In the genomic region with DNA sequence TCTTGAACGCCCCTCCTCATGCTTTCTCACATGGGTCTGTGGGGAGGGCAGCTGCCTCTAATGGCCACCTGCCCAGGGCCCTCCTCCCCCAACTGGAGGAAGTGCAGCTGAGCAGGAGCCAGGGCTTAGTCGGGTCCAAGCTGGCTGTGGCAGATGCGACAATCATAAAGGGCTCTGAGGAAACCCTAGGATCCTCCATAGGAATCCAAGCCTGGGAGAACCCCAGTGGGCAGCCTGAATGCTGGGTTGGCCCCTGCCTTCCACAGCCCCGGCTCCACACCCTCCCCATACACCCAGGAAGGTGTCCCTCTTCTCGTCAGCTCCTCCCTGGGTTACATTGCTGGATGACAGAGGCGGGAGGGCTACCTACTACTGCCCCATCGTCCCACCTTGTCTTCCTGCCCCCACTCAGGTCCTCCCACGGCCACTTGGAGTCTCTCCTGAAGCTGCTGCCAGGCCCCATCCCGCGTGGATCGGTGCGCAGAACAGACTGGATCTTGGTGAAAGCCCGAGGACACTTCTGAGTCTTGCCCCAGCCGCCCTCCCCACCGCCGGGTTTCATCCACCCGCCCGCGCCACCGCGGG, we compare ENCODE assay signal across 8 cellular contexts. TPM values are rescaled to one million over a fixed set of nuclear protein-coding genes. Genes with fewer than 3 reads are reported as not detected.
DNase-seq lines count a peak whose midpoint lies in the region; ATAC-seq, FAIRE-seq and TF ChIP-seq lines count a peak whose summit lies in the region.

No MANE protein-coding gene starts in this region.

- peaks cover 2% of the 10 kb centered on the region for H3K27me3 Mint-ChIP-seq in activated CD4-positive, alpha-beta T cell treated with anti-CD3 and anti-CD28 coated beads for 36 hours
- H3K27me3 Mint-ChIP-seq in activated T-helper 1 cell treated with anti-CD3 and anti-CD28 coated beads, Interleukin-12 subunit alpha, Interleukin-12 subunit beta, Interleukin-2, Interleukin-4 antibody, amounts not matched to agents 30 ng/mL and 10 ng/mL and 1 ng/mL, durations not matched to agents 14 hours and 24 hours and 36 hours (ENCODE audit: insufficient read depth), result peaks cover 1% of the 10 kb centered on the region

- peak overlapping the region; percentile 9 for H3K9ac ChIP-seq in keratinocyte (ENCODE audit: control insufficient read depth, extremely low read depth, insufficient read depth, low read length)

- H3K27me3 ChIP-seq in keratinocyte (ENCODE audit: control insufficient read depth, extremely low read depth, insufficient read depth, low read length) (peaks cover 10% of the 10 kb centered on the region), suprapubic skin (no peaks in the 10 kb centered on the region)

- no peak for TF ChIP-seq EP300 in suprapubic skin (IDR thresholded peaks at IDR 0.05)

- H3K9me3 Mint-ChIP-seq in activated CD4-positive, alpha-beta T cell treated with anti-CD3 and anti-CD28 coated beads for 36 hours (ENCODE audit: low read depth), result no peaks in the 10 kb centered on the region
- H3K9me3 Mint-ChIP-seq in activated T-helper 1 cell treated with anti-CD3 and anti-CD28 coated beads, Interleukin-12 subunit alpha, Interleukin-12 subunit beta, Interleukin-2, Interleukin-4 antibody, amounts not matched to agents 30 ng/mL and 10 ng/mL and 1 ng/mL, durations not matched to agents 14 hours and 24 hours and 36 hours, result no peaks in the 10 kb centered on the region

- H4K20me1 ChIP-seq in keratinocyte (ENCODE audit: control insufficient read depth, extremely low read depth, insufficient read depth, low read length), result no peaks in the 10 kb centered on the region

- intact Hi-C loops in activated CD4-positive, alpha-beta T cell treated with anti-CD3 and anti-CD28 coated beads for 36 hours (cut with DNase I, micrococcal nuclease), result loop anchor here (1.0 kb wide), 2 partner anchors 12 to 36 kb away; no protein-coding TSS in a partner anchor
- intact Hi-C loops in activated T-helper 1 cell treated with anti-CD3 and anti-CD28 coated beads, Interleukin-12 subunit alpha, Interleukin-12 subunit beta, Interleukin-2, Interleukin-4 antibody, amounts not matched to agents 30 ng/mL and 10 ng/mL and 1 ng/mL, durations not matched to agents 14 hours and 24 hours and 36 hours (cut with micrococcal nuclease), result loop anchor here (1.0 kb wide), 3 partner anchors 12 to 59 kb away; no protein-coding TSS in a partner anchor

- TF ChIP-seq POLR2A in suprapubic skin (IDR thresholded peaks at IDR 0.05), result no peak

- peak overlapping the region; percentile 73 for H3K4me3 Mint-ChIP-seq in activated CD4-positive, alpha-beta T cell treated with anti-CD3 and anti-CD28 coated beads for 36 hours
- peak overlapping the region; percentile 84 for H3K4me3 Mint-ChIP-seq in activated T-helper 1 cell treated with anti-CD3 and anti-CD28 coated beads, Interleukin-12 subunit alpha, Interleukin-12 subunit beta, Interleukin-2, Interleukin-4 antibody, amounts not matched to agents 30 ng/mL and 10 ng/mL and 1 ng/mL, durations not matched to agents 14 hours and 24 hours and 36 hours

- CTCF ChIA-PET in activated CD4-positive, alpha-beta T cell treated with anti-CD3 and anti-CD28 coated beads for 36 hours (lab: Charles Lee), result interaction anchor here (0.5 to 2.9 kb wide), 19 partner anchors 9 to 172 kb away, joined by 3 to 21 read pairs (median 5); a partner anchor contains a TSS

- TF ChIP-seq CTCF in keratinocyte (optimal IDR thresholded peaks at IDR 0.05 in 1 of 3, IDR thresholded peaks at IDR 0.05 in 1 of 3, conservative IDR thresholded peaks at IDR 0.05 in 1 of 3; ENCODE audit: extremely low read depth in 1 of 3, insufficient read depth in 2 of 3, low read length in 3 of 3) (no peak), suprapubic skin (IDR thresholded peaks at IDR 0.05) (no peak)

- no peak for FAIRE-seq in keratinocyte (lab: Jason Lieb, UNC)

- peak overlapping the region; percentile 40 for H2AFZ ChIP-seq in keratinocyte (ENCODE audit: control insufficient read depth, low read length)

- H3K27ac ChIP-seq in keratinocyte (ENCODE audit: control insufficient read depth, insufficient read depth, low read length), result no peak overlapping the region
- no peak overlapping the region for H3K27ac ChIP-seq in suprapubic skin

- dilution Hi-C loops in keratinocyte (cut with MboI; ENCODE audit: extremely low pct_ligation_motif_present, low sequenced_read_pairs), result no loop called here

- H3K4me3 ChIP-seq in keratinocyte (ENCODE audit: control insufficient read depth in 2 of 3, extremely low read depth in 1 of 3, insufficient read depth in 2 of 3, low read depth in 1 of 3, low read length in 3 of 3), result peak overlapping the region; percentile 20 to 54 (median 49)
- H3K4me3 ChIP-seq in suprapubic skin, result peak overlapping the region; percentile 62

- peak overlapping the region; percentile 62 for H3K4me2 ChIP-seq in keratinocyte (ENCODE audit: control insufficient read depth, extremely low read depth, insufficient read depth, low read depth, low read length)

- H3K9me3 ChIP-seq in keratinocyte (ENCODE audit: control insufficient read depth, low read depth, low read length), result no peaks in the 10 kb centered on the region
- no peaks in the 10 kb centered on the region for H3K9me3 ChIP-seq in suprapubic skin

- DNase-seq in activated CD4-positive, alpha-beta T cell treated with anti-CD3 and anti-CD28 coated beads for 36 hours, result no peak
- DNase-seq in activated CD4-positive, alpha-beta T cell treated with anti-CD3 and anti-CD28 coated beads, Interleukin-2, amount 50 U/mL, for 1 hour, result no peak
- DNase-seq in activated T-helper 1 cell treated with anti-CD3 and anti-CD28 coated beads, Interleukin-12 subunit alpha, Interleukin-12 subunit beta, Interleukin-2, Interleukin-4 antibody, amounts not matched to agents 30 ng/mL and 10 ng/mL and 1 ng/mL, durations not matched to agents 14 hours and 24 hours and 36 hours (ENCODE audit: low spot score), result no peak
- DNase-seq in keratinocyte (ENCODE audit: low read depth, low spot score) (no peak), suprapubic skin (ENCODE audit: low spot score in 2 of 2) (no peak), ACHN (no peak), MV-4-11 (lab: John Stamatoyannopoulos, UW) (no peak)
- no peak for DNase-seq in stimulated activated CD4-positive, alpha-beta T cell treated with anti-CD3 and anti-CD28 coated beads, Interleukin-4, amount 100 ng/mL, for 1 hour

- ATAC-seq in activated CD4-positive, alpha-beta T cell treated with anti-CD3 and anti-CD28 coated beads for 36 hours, result no peak

- H3K4me1 ChIP-seq in keratinocyte (ENCODE audit: control insufficient read depth, extremely low read depth, insufficient read depth, low read length) (peaks cover 13% of the 10 kb centered on the region), suprapubic skin (peaks cover 19% of the 10 kb centered on the region)

- POLR2A ChIA-PET in activated CD4-positive, alpha-beta T cell treated with anti-CD3 and anti-CD28 coated beads for 36 hours (lab: Charles Lee), result interaction anchor here (1.1 to 1.5 kb wide), 2 partner anchors 9 to 28 kb away, joined by 3 to 20 read pairs; no protein-coding TSS in a partner anchor

- in situ Hi-C loops in ACHN (cut with HindIII; ENCODE audit: low pct_ligation_motif_present, low pct_unique_long_range_greater_than_20kb, low sequenced_read_pairs), result no loop called here

- H3K36me3 ChIP-seq in keratinocyte (ENCODE audit: control insufficient read depth in 2 of 2, extremely low read depth in 1 of 2, insufficient read depth in 2 of 2, low read length in 2 of 2) (no peaks in the 10 kb centered on the region), suprapubic skin (no peaks in the 10 kb centered on the region)

- H3K27ac Mint-ChIP-seq in activated CD4-positive, alpha-beta T cell treated with anti-CD3 and anti-CD28 coated beads for 36 hours, result peak overlapping the region; percentile 60
- H3K27ac Mint-ChIP-seq in activated T-helper 1 cell treated with anti-CD3 and anti-CD28 coated beads, Interleukin-12 subunit alpha, Interleukin-12 subunit beta, Interleukin-2, Interleukin-4 antibody, amounts not matched to agents 30 ng/mL and 10 ng/mL and 1 ng/mL, durations not matched to agents 14 hours and 24 hours and 36 hours, result peak overlapping the region; percentile 83

- no peaks in the 10 kb centered on the region for H3K36me3 Mint-ChIP-seq in activated CD4-positive, alpha-beta T cell treated with anti-CD3 and anti-CD28 coated beads for 36 hours (ENCODE audit: low read depth)
- H3K36me3 Mint-ChIP-seq in activated T-helper 1 cell treated with anti-CD3 and anti-CD28 coated beads, Interleukin-12 subunit alpha, Interleukin-12 subunit beta, Interleukin-2, Interleukin-4 antibody, amounts not matched to agents 30 ng/mL and 10 ng/mL and 1 ng/mL, durations not matched to agents 14 hours and 24 hours and 36 hours (ENCODE audit: low read depth), result peaks cover 9% of the 10 kb centered on the region

- no peaks in the 10 kb centered on the region for H3K9me1 ChIP-seq in keratinocyte (ENCODE audit: control insufficient read depth, extremely low read depth, insufficient read depth, low read length)

- no peaks in the 10 kb centered on the region for H3K79me2 ChIP-seq in keratinocyte (ENCODE audit: control insufficient read depth, insufficient read depth, low read length)

- peaks cover 17% of the 10 kb centered on the region for H3K4me1 Mint-ChIP-seq in activated CD4-positive, alpha-beta T cell treated with anti-CD3 and anti-CD28 coated beads for 36 hours
- H3K4me1 Mint-ChIP-seq in activated T-helper 1 cell treated with anti-CD3 and anti-CD28 coated beads, Interleukin-12 subunit alpha, Interleukin-12 subunit beta, Interleukin-2, Interleukin-4 antibody, amounts not matched to agents 30 ng/mL and 10 ng/mL and 1 ng/mL, durations not matched to agents 14 hours and 24 hours and 36 hours (ENCODE audit: low read depth), result peaks cover 55% of the 10 kb centered on the region

- WGBS in suprapubic skin, result 17% methylated on average over 10 of the region's 21 CpGs

RNA-seq across cellular contexts. Expression of a gene that starts 15.6 kb away (rescaled TPM):
- total RNA-seq in activated CD4-positive, alpha-beta T cell treated with anti-CD3 and anti-CD28 coated beads for 36 hours, result 10 to 100 TPM; 84.6 to 90.2 TPM
- 171 and 175 TPM in 2 replicates for total RNA-seq in activated T-helper 1 cell treated with anti-CD3 and anti-CD28 coated beads, Interleukin-12 subunit alpha, Interleukin-12 subunit beta, Interleukin-2, Interleukin-4 antibody, amounts not matched to agents 30 ng/mL and 10 ng/mL and 1 ng/mL, durations not matched to agents 14 hours and 24 hours and 36 hours
- polyA plus RNA-seq in keratinocyte, result 18.0 to 55.9 TPM (median 39.7 TPM) in 3 replicates
- polyA plus RNA-seq in keratinocyte (2011; ENCODE audit: low read depth), result 72.1 TPM
- 28.7 and 32.0 TPM in 2 replicates for polyA plus RNA-seq in keratinocyte (2011; cell fraction: cytosol; rRNA removed)
- polyA plus RNA-seq in keratinocyte (2011; cell fraction: nucleus; rRNA removed), result 19.3 and 37.5 TPM in 2 replicates
- 33.0 and 36.9 TPM in 2 replicates for polyA plus RNA-seq in keratinocyte (2012; ENCODE audit: low replicate concordance)
- 9.6 to 35.9 TPM (median 15.7 TPM) in 3 replicates for polyA minus RNA-seq in keratinocyte
- polyA minus RNA-seq in keratinocyte (2011; cell fraction: cytosol; rRNA and poly(A)+ RNA removed), result 22.8 TPM
- 11.6 and 20.8 TPM in 2 replicates for polyA minus RNA-seq in keratinocyte (2011; cell fraction: nucleus; rRNA and poly(A)+ RNA removed)
- 10 to 100 TPM; 28.2 to 68.3 (median 46.6) TPM for total RNA-seq in suprapubic skin

RNA-seq across cellular contexts. Expression of a gene that starts 24.9 kb away (rescaled TPM):
- total RNA-seq in activated CD4-positive, alpha-beta T cell treated with anti-CD3 and anti-CD28 coated beads for 36 hours, result 10 to 100 TPM; 13.5 to 15.7 TPM
- total RNA-seq in activated T-helper 1 cell treated with anti-CD3 and anti-CD28 coated beads, Interleukin-12 subunit alpha, Interleukin-12 subunit beta, Interleukin-2, Interleukin-4 antibody, amounts not matched to agents 30 ng/mL and 10 ng/mL and 1 ng/mL, durations not matched to agents 14 hours and 24 hours and 36 hours, result 33.2 and 34.2 TPM in 2 replicates
- polyA plus RNA-seq in keratinocyte, result 5.1 to 12.8 TPM (median 6.6 TPM) in 3 replicates
- polyA plus RNA-seq in keratinocyte (2011; ENCODE audit: low read depth), result 3.3 TPM
- polyA plus RNA-seq in keratinocyte (2011; cell fraction: cytosol; rRNA removed), result 3.6 and 3.9 TPM in 2 replicates
- polyA plus RNA-seq in keratinocyte (2011; cell fraction: nucleus; rRNA removed), result 48.3 and 56.6 TPM in 2 replicates
- 2.9 and 6.8 TPM in 2 replicates for polyA plus RNA-seq in keratinocyte (2012; ENCODE audit: low replicate concordance)
- 5.0 to 6.8 TPM (median 5.4 TPM) in 3 replicates for polyA minus RNA-seq in keratinocyte
- polyA minus RNA-seq in keratinocyte (2011; cell fraction: cytosol; rRNA and poly(A)+ RNA removed), result not detected
- polyA minus RNA-seq in keratinocyte (2011; cell fraction: nucleus; rRNA and poly(A)+ RNA removed), result 2.8 and 4.2 TPM in 2 replicates
- total RNA-seq in suprapubic skin, result 100 to 1,000 TPM in 2 of 4 donors, 10 to 100 TPM in 2; 47.2 to 148 (median 99.9) TPM

RNA-seq across cellular contexts. Expression of a gene that starts 52.3 kb away (rescaled TPM):
- 1 to 10 TPM; 1.6 to 1.9 TPM for total RNA-seq in activated CD4-positive, alpha-beta T cell treated with anti-CD3 and anti-CD28 coated beads for 36 hours
- total RNA-seq in activated T-helper 1 cell treated with anti-CD3 and anti-CD28 coated beads, Interleukin-12 subunit alpha, Interleukin-12 subunit beta, Interleukin-2, Interleukin-4 antibody, amounts not matched to agents 30 ng/mL and 10 ng/mL and 1 ng/mL, durations not matched to agents 14 hours and 24 hours and 36 hours, result 5.6 and 7.3 TPM in 2 replicates
- 0.63 to 2.7 TPM (median 1.5 TPM) in 3 replicates for polyA plus RNA-seq in keratinocyte
- 1.8 TPM for polyA plus RNA-seq in keratinocyte (2011; ENCODE audit: low read depth)
- 0.28 and 0.45 TPM in 2 replicates for polyA plus RNA-seq in keratinocyte (2011; cell fraction: cytosol; rRNA removed)
- 7.4 and 8.5 TPM in 2 replicates for polyA plus RNA-seq in keratinocyte (2011; cell fraction: nucleus; rRNA removed)
- 0.57 and 2.9 TPM in 2 replicates for polyA plus RNA-seq in keratinocyte (2012; ENCODE audit: low replicate concordance)
- polyA minus RNA-seq in keratinocyte, result 0.32 to 2.0 TPM (median 1.6 TPM) in 3 replicates
- polyA minus RNA-seq in keratinocyte (2011; cell fraction: cytosol; rRNA and poly(A)+ RNA removed), result not detected
- polyA minus RNA-seq in keratinocyte (2011; cell fraction: nucleus; rRNA and poly(A)+ RNA removed), result 2.8 and 3.7 TPM in 2 replicates
- 1 to 10 TPM in 3 of 4 donors, not detected in 1; 1.4 to 2.2 (median 1.5) TPM for total RNA-seq in suprapubic skin
